8 cellular contexts compared by ENCODE assay signal in the genomic region with DNA sequence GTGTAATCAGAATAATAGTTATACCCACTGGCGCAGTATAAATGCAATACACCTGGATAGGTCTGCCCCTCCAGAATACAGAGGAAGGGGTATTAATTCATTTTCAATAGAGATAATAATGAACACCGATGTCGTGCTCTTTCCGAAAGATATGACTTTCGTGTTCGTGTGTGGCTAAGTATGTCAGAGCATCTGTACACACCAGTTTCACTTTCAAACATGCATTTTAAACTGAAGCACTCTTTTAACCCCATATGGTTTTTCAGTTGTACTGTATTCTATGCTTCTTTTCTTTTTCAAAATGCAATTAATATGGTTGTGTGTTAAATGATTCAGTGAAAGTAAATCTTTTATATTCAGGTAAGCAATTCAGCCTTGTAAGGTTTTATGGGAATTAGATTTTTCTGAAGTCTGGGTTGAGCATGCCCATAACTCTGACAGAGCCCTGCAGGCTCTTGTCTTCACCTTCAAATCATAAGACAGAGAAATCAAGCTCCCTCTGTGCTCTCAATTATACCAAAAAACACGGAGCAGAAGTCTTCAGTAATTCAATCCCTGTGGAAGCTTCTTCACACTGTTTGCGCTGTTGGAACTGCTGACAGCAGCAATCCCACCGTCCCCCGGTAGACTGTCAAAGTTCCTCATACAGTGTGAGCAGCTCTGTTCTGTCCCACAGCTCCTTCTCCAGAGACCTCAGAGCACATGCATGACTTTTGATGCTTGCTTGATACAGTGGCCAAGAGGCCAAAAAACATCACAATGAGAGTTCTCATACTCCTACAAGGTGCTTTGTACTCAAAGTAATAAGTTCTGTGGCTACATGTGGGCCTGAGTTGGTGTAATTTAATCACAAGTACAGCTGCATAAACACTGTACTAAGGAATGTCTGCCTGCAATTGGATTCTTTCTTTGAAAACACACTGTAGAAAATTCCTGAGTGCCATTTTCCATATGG.
DNase-seq lines count a peak whose midpoint lies in the region; ATAC-seq and TF ChIP-seq lines count a peak whose summit lies in the region.

No MANE protein-coding gene starts in this region.

- no peak for TF ChIP-seq POLR2A in Peyer's patch (IDR thresholded peaks at IDR 0.05)

- no peak overlapping the region for H3K9ac ChIP-seq in fibroblast of lung (ENCODE audit: insufficient read depth, low read length)

- H3K27ac ChIP-seq in Peyer's patch (peak overlapping the region in 2 of 4 donors; percentile 12 to 39), fibroblast of lung (ENCODE audit: insufficient read depth, low read length) (peak overlapping the region; percentile 60)

- no peaks in the 10 kb centered on the region for H3K4me1 ChIP-seq in Peyer's patch
- H3K4me1 ChIP-seq in fibroblast of lung (ENCODE audit: control insufficient read depth, extremely low read depth, insufficient read depth, low read length): peaks cover 12% of the 10 kb centered on the region

- peak overlapping the region; percentile 59 for H2AFZ ChIP-seq in fibroblast of lung (ENCODE audit: low read length)

- H3K4me2 ChIP-seq in fibroblast of lung (ENCODE audit: extremely low read depth, insufficient read depth, low read length): peak overlapping the region; percentile 97

- H3K9me3 ChIP-seq in Peyer's patch (no peaks in the 10 kb centered on the region), fibroblast of lung (ENCODE audit: control insufficient read depth, insufficient read depth, low read depth, low read length) (no peaks in the 10 kb centered on the region)

- no peaks in the 10 kb centered on the region for H3K79me2 ChIP-seq in fibroblast of lung (ENCODE audit: control insufficient read depth, insufficient read depth, low read length)

- no peaks in the 10 kb centered on the region for H3K36me3 ChIP-seq in Peyer's patch
- H3K36me3 ChIP-seq in fibroblast of lung (ENCODE audit: control insufficient read depth, insufficient read depth, low read length): no peaks in the 10 kb centered on the region

- H3K27me3 ChIP-seq in Peyer's patch (no peaks in the 10 kb centered on the region), fibroblast of lung (ENCODE audit: control insufficient read depth, insufficient read depth, low read length) (no peaks in the 10 kb centered on the region)

- TF ChIP-seq CTCF in Peyer's patch (IDR thresholded peaks at IDR 0.05) (no peak), fibroblast of lung (conservative IDR thresholded peaks at IDR 0.05 in 1 of 2, IDR thresholded peaks at IDR 0.05 in 1 of 2; ENCODE audit: low read depth in 1 of 2, low read length in 2 of 2) (peak in 1 of 2 donors; percentile 18)

- peak; percentile 88 for ATAC-seq in HG02623 (IDR thresholded peaks at IDR 0.05; ENCODE audit: unreplicated experiment)

- H3K4me3 ChIP-seq in Peyer's patch (peak overlapping the region; percentile 6 to 38 (median 22)), fibroblast of lung (replicated peaks in 1 of 4; ENCODE audit: control extremely low read depth in 1 of 4, insufficient read depth in 1 of 4, low read depth in 3 of 4, low read length in 4 of 4) (peak overlapping the region; percentile 44 to 57 (median 48)), skeletal muscle cell (ENCODE audit: low read depth, low read length) (peak overlapping the region; percentile 23)

- no peaks in the 10 kb centered on the region for H4K20me1 ChIP-seq in fibroblast of lung (ENCODE audit: control insufficient read depth, extremely low read depth, insufficient read depth, low read length)

- DNase-seq in NCI-H2171 treated with DMSO at 0.1 percent for 48 hours (lab: John Stamatoyannopoulos, UW) (peak; percentile 58), NCI-H2171 (lab: John Stamatoyannopoulos, UW) (no peak), Peyer's patch (no peak), fibroblast of lung (ENCODE audit: low read depth in 2 of 2) (peak; percentile 61 to 78), skeletal muscle cell (ENCODE audit: low read depth) (peak; percentile 43), NCI-H510A (lab: John Stamatoyannopoulos, UW) (no peak), iPS-NIHi11 (ENCODE audit: low spot score) (no peak)

Comparison
In these comparisons a context has a peak if more than half of its experiments do, and no peak if none do; other contexts are left out.
1. DNase-seq: peak in NCI-H2171 treated with DMSO at 0.1 percent for 48 hours (single experiment), fibroblast of lung (2 of 2) and skeletal muscle cell (single experiment); none in NCI-H2171 (single experiment), Peyer's patch (0 of 3), NCI-H510A (single experiment) and iPS-NIHi11 (single experiment).
2. Peak in every context shown above with its lines, with median percentiles within 50 percentile points of each other: H3K4me3 ChIP-seq.